In genomic region chr7:85995101-85995500, GRCh38 we compare ENCODE assay signal across 20 cellular contexts.
A peak's percentile ranks its signal among the peaks of the same experiment; 100 is the strongest.
DNase-seq lines count a peak whose midpoint lies in the region; ATAC-seq, FAIRE-seq and TF ChIP-seq lines count a peak whose summit lies in the region.
"Had no signal": no experiment of that assay in that cellular context is flagged by ENCODE, and none has a peak within 500 bp of the region (broad histone marks: within the 10 kb centered on the region; RNA-seq: fewer than 3 reads in every experiment).

No MANE protein-coding gene starts in this region.

- DNase-seq in SK-N-SH, result no peak
- DNase-seq in GM12878 (ENCODE audit: low read depth, low spot score), result no peak
- DNase-seq in colonic mucosa, result no peak
- DNase-seq: AML-193; Caco-2; Calu3; CD4-positive, alpha-beta T cell; CD8-positive, alpha-beta T cell; DMS79 treated with DMSO at 0.1 percent for 48 hours; GF-D8 had no signal

- TF ChIP-seq EP300 in SK-N-SH (IDR thresholded peaks at IDR 0.05; ENCODE audit: borderline replicate concordance in 1 of 2, low read depth in 1 of 2, low read length in 1 of 2) (no peak), GM12878 (IDR thresholded peaks at IDR 0.05; ENCODE audit: borderline replicate concordance in 1 of 2, control insufficient read depth in 1 of 2, low read depth in 2 of 2, low read length in 2 of 2) (no peak)

- FAIRE-seq in GM12878 (lab: Jason Lieb, UNC), result peak; percentile 13
- FAIRE-seq: A549, D721Med, G401.6, GM12892, GM18507 had no signal

- H3K9me2 ChIP-seq in SK-N-SH, result no peaks in the 10 kb centered on the region

- TF ChIP-seq POLR2A in GM12878 (IDR thresholded peaks at IDR 0.05; ENCODE audit: low read depth, low read length), result no peak

- no peak overlapping the region for H3K4me3 ChIP-seq in SK-N-SH (ENCODE audit: low read depth in 2 of 2, low read length in 1 of 2)
- H3K4me3 ChIP-seq in GM12878, result no peak overlapping the region
- no peak overlapping the region for H3K4me3 ChIP-seq in colonic mucosa
- H3K4me3 ChIP-seq: A549; BLaER1 treated with 17β-estradiol and CSF1 and Interleukin-3, amounts not matched to agents 10 nM and 100 nM had no signal

- CTCF ChIA-PET in SK-N-SH (lab: Yijun Ruan, JAX) (no interaction called here), GM12878 (lab: Yijun Ruan, JAX) (no interaction called here)

- TF ChIP-seq RAD21 in SK-N-SH (IDR thresholded peaks at IDR 0.05; ENCODE audit: low read length), result no peak
- no peak for TF ChIP-seq RAD21 in GM12878 (IDR thresholded peaks at IDR 0.05; ENCODE audit: insufficient read depth, low read depth, low read length)

- no peak overlapping the region for H3K4me2 ChIP-seq in SK-N-SH
- H3K4me2 ChIP-seq in GM12878 (ENCODE audit: control insufficient read depth, insufficient read depth), result no peak overlapping the region
- H3K4me2 ChIP-seq: A549; BLaER1 treated with 17β-estradiol and CSF1 and Interleukin-3, amounts not matched to agents 10 nM and 100 nM had no signal

- TF ChIP-seq CTCF in SK-N-SH (IDR thresholded peaks at IDR 0.05) (no peak), GM12878 (IDR thresholded peaks at IDR 0.05 in 2 of 3, conservative IDR thresholded peaks at IDR 0.05 in 1 of 3; ENCODE audit: control insufficient read depth in 2 of 3, extremely low read depth in 1 of 3, insufficient read depth in 1 of 3, low read depth in 3 of 3, low read length in 3 of 3) (no peak), colonic mucosa (IDR thresholded peaks at IDR 0.05) (no peak)

- H3K36me3 ChIP-seq in SK-N-SH (replicated peaks in 1 of 2; ENCODE audit: control insufficient read depth in 1 of 2, insufficient read depth in 2 of 2, low read length in 1 of 2) (no peaks in the 10 kb centered on the region), GM12878 (ENCODE audit: control insufficient read depth in 2 of 2, insufficient read depth in 2 of 2, low read length in 1 of 2) (no peaks in the 10 kb centered on the region), colonic mucosa (no peaks in the 10 kb centered on the region)
- H3K36me3 ChIP-seq: BLaER1 treated with 17β-estradiol and CSF1 and Interleukin-3, amounts not matched to agents 10 nM and 100 nM had no signal

- 20% methylated on average over 3 of the region's 3 CpGs for WGBS in SK-N-SH (ENCODE audit: low lambda C conversion rate)
- WGBS in GM12878 (ENCODE audit: insufficient coverage, insufficient replicate concordance, low lambda C conversion rate, missing lambda C conversion rate), result 7% methylated on average over 3 of the region's 3 CpGs

- H3F3A ChIP-seq in SK-N-SH (replicated peaks; ENCODE audit: insufficient read depth), result peaks cover 8% of the 10 kb centered on the region

- H3K9ac ChIP-seq in SK-N-SH (no peak overlapping the region), GM12878 (ENCODE audit: control insufficient read depth, insufficient read depth, low read length) (no peak overlapping the region), colonic mucosa (ENCODE audit: low read depth in 2 of 2, low read length in 2 of 2) (no peak overlapping the region)
- H3K9ac ChIP-seq: BLaER1 treated with 17β-estradiol and CSF1 and Interleukin-3, amounts not matched to agents 10 nM and 100 nM had no signal

- H3K4me1 ChIP-seq in SK-N-SH (ENCODE audit: control insufficient read depth in 1 of 2, insufficient read depth in 2 of 2, low read depth in 1 of 2, low read length in 1 of 2) (no peaks in the 10 kb centered on the region), GM12878 (ENCODE audit: control insufficient read depth, insufficient read depth, low read length) (no peaks in the 10 kb centered on the region), colonic mucosa (no peaks in the 10 kb centered on the region)
- H3K4me1 ChIP-seq: A549; BLaER1 treated with 17β-estradiol and CSF1 and Interleukin-3, amounts not matched to agents 10 nM and 100 nM; Caco-2 had no signal

- ATAC-seq in SK-N-SH treated with all-trans-retinoic acid at 6 μM for 48 hours (no peak), GM12878 (no peak), GM19463 (IDR thresholded peaks at IDR 0.05; ENCODE audit: unreplicated experiment) (no peak)
- ATAC-seq: A549; CD8-positive, alpha-beta T cell had no signal

- RAD21 ChIA-PET in GM12878 (lab: Charles Lee; ENCODE audit: unreplicated experiment), result no interaction called here

- H4K20me1 ChIP-seq in SK-N-SH (ENCODE audit: insufficient read depth), result no peaks in the 10 kb centered on the region
- H4K20me1 ChIP-seq in GM12878 (ENCODE audit: control insufficient read depth, insufficient read depth), result no peaks in the 10 kb centered on the region
- H4K20me1 ChIP-seq: BLaER1 treated with 17β-estradiol and CSF1 and Interleukin-3, amounts not matched to agents 10 nM and 100 nM had no signal

- in situ Hi-C loops in GM12878 (cut with MboI), result no loop called here

- intact Hi-C loops in GM12878 (cut with micrococcal nuclease; ENCODE audit: unreplicated experiment), result no loop called here
- intact Hi-C loops in colonic mucosa (cut with DNase I), result no loop called here

- H2AFZ ChIP-seq in SK-N-SH (ENCODE audit: low read depth) (no peak overlapping the region), GM12878 (ENCODE audit: control insufficient read depth, low read depth, low read length) (no peak overlapping the region)

- H3K27me3 ChIP-seq in SK-N-SH (ENCODE audit: insufficient read depth) (no peaks in the 10 kb centered on the region), GM12878 (replicated peaks in 1 of 2; ENCODE audit: control insufficient read depth in 2 of 2, insufficient read depth in 2 of 2, low read length in 1 of 2) (no peaks in the 10 kb centered on the region), colonic mucosa (no peaks in the 10 kb centered on the region)
- H3K27me3 ChIP-seq: BLaER1 treated with 17β-estradiol and CSF1 and Interleukin-3, amounts not matched to agents 10 nM and 100 nM had no signal

- no TSS peak for BruUV-seq in GM12878 (replicated peaks; lab: Mats Ljungman, UMichigan)

- POLR2A ChIA-PET in SK-N-SH (lab: Yijun Ruan, JAX) (no interaction called here), GM12878 (lab: Charles Lee) (no interaction called here)

- H3K9me3 ChIP-seq in SK-N-SH (no peaks in the 10 kb centered on the region), GM12878 (replicated peaks; ENCODE audit: control insufficient read depth, insufficient read depth, low read length) (no peaks in the 10 kb centered on the region), colonic mucosa (no peaks in the 10 kb centered on the region)
- H3K9me3 ChIP-seq: A549; BLaER1 treated with 17β-estradiol and CSF1 and Interleukin-3, amounts not matched to agents 10 nM and 100 nM; Caco-2 had no signal

- H3K27ac ChIP-seq in SK-N-SH (ENCODE audit: low read depth in 2 of 2, low read length in 1 of 2) (no peak overlapping the region), GM12878 (ENCODE audit: control insufficient read depth, insufficient read depth) (no peak overlapping the region), colonic mucosa (no peak overlapping the region)
- H3K27ac ChIP-seq: 22Rv1; A549; BLaER1 treated with 17β-estradiol and CSF1 and Interleukin-3, amounts not matched to agents 10 nM and 100 nM; C4-2B had no signal

- SMC1A ChIA-PET in GM12878 (lab: Charles Lee; ENCODE audit: uncharacterized antibody, unreplicated experiment), result no interaction called here

- H3K79me2 ChIP-seq in SK-N-SH (ENCODE audit: insufficient read depth) (no peaks in the 10 kb centered on the region), GM12878 (ENCODE audit: control insufficient read depth, insufficient read depth, low read length) (no peaks in the 10 kb centered on the region)

TF ChIP-seq in SK-N-SH, 30 proteins besides CTCF, POLR2A, EP300 and RAD21:
- TF ChIP-seq JUND (IDR thresholded peaks at IDR 0.05), result 0 out of 2 replicates have a peak, but pooled peaks have one; percentile 10
- TF ChIP-seq PBX3 (IDR thresholded peaks at IDR 0.05), result 0 out of 2 replicates have a peak, but pooled peaks have one; percentile 24
- TF ChIP-seq RFX5 (IDR thresholded peaks at IDR 0.05; ENCODE audit: low read length), result no peak

TF ChIP-seq in SK-N-SH treated with all-trans-retinoic acid at 6 μM for 48 hours, 23 proteins besides CTCF, POLR2A, EP300 and RAD21 (continues in another document):
- no peak for TF ChIP-seq RARB (CRISPR knock-in tag; IDR thresholded peaks at IDR 0.05)
- no peak for TF ChIP-seq ARNTL (CRISPR knock-in tag; IDR thresholded peaks at IDR 0.05; ENCODE audit: borderline replicate concordance, low read depth)
- no peak for TF ChIP-seq ZC3H10 (CRISPR knock-in tag; IDR thresholded peaks at IDR 0.05)
- TF ChIP-seq ZFP3 (CRISPR knock-in tag; IDR thresholded peaks at IDR 0.05), result no peak
- no peak for TF ChIP-seq ZNF8 (CRISPR knock-in tag; IDR thresholded peaks at IDR 0.05)
- no peak for TF ChIP-seq PPARA (CRISPR knock-in tag; IDR thresholded peaks at IDR 0.05; ENCODE audit: borderline replicate concordance)

TF ChIP-seq in GM12878, 131 proteins besides CTCF, POLR2A, EP300 and RAD21 (continues in another document):
- TF ChIP-seq LARP7 (IDR thresholded peaks at IDR 0.05) (no peak), ASH2L (IDR thresholded peaks at IDR 0.05; ENCODE audit: borderline replicate concordance, low read depth) (no peak), NR2C2 (IDR thresholded peaks at IDR 0.05; ENCODE audit: borderline replicate concordance, control insufficient read depth, insufficient read length, low read depth) (no peak)
- TF ChIP-seq, protein P1, sequence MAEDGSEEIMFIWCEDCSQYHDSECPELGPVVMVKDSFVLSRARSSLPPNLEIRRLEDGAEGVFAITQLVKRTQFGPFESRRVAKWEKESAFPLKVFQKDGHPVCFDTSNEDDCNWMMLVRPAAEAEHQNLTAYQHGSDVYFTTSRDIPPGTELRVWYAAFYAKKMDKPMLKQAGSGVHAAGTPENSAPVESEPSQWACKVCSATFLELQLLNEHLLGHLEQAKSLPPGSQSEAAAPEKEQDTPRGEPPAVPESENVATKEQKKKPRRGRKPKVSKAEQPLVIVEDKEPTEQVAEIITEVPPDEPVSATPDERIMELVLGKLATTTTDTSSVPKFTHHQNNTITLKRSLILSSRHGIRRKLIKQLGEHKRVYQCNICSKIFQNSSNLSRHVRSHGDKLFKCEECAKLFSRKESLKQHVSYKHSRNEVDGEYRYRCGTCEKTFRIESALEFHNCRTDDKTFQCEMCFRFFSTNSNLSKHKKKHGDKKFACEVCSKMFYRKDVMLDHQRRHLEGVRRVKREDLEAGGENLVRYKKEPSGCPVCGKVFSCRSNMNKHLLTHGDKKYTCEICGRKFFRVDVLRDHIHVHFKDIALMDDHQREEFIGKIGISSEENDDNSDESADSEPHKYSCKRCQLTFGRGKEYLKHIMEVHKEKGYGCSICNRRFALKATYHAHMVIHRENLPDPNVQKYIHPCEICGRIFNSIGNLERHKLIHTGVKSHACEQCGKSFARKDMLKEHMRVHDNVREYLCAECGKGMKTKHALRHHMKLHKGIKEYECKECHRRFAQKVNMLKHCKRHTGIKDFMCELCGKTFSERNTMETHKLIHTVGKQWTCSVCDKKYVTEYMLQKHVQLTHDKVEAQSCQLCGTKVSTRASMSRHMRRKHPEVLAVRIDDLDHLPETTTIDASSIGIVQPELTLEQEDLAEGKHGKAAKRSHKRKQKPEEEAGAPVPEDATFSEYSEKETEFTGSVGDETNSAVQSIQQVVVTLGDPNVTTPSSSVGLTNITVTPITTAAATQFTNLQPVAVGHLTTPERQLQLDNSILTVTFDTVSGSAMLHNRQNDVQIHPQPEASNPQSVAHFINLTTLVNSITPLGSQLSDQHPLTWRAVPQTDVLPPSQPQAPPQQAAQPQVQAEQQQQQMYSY (CRISPR knock-in tag; IDR thresholded peaks at IDR 0.05), result no peak

Comparison
In these comparisons a context has a peak if more than half of its experiments do, and no peak if none do; other contexts are left out.
1. Of the 26 proteins assayed by ChIP-seq in both GM12878 and SK-N-SH: peak only in GM12878: none; only in SK-N-SH: JUND and PBX3; in both: none; in neither: 24.